33 cellular contexts compared by ENCODE assay signal in genomic region chr6:85425997-85426396, GRCh38. TPM values are rescaled to one million over a fixed set of nuclear protein-coding genes. Genes with fewer than 3 reads are reported as not detected.
DNase-seq lines count a peak whose midpoint lies in the region; ATAC-seq, FAIRE-seq and TF ChIP-seq lines count a peak whose summit lies in the region.
"Had no signal": no experiment of that assay in that cellular context is flagged by ENCODE, and none has a peak within 500 bp of the region (broad histone marks: within the 10 kb centered on the region; RNA-seq: fewer than 3 reads in every experiment).

No MANE protein-coding gene starts in this region.

- no peak for FAIRE-seq in K562 (lab: Jason Lieb, UNC)
- FAIRE-seq: A204.1, A549, D721Med had no signal

- no peak for ATAC-seq in HCT116
- ATAC-seq in K562 = no peak
- ATAC-seq: A549; CD8-positive, alpha-beta T cell had no signal

- H4K20me1 ChIP-seq in HCT116 (ENCODE audit: insufficient read depth) = no peaks in the 10 kb centered on the region
- no peaks in the 10 kb centered on the region for H4K20me1 ChIP-seq in K562 (replicated peaks; ENCODE audit: control insufficient read depth, insufficient read depth, low read length)
- H4K20me1 ChIP-seq in SK-N-SH (ENCODE audit: insufficient read depth) = no peaks in the 10 kb centered on the region
- H4K20me1 ChIP-seq: BLaER1; BLaER1 treated with 17β-estradiol and CSF1 and Interleukin-3, amounts not matched to agents 10 nM and 100 nM had no signal

- H3K9me3 ChIP-seq in HCT116 (ENCODE audit: control insufficient read depth in 1 of 2, insufficient read depth in 1 of 2, low read depth in 1 of 2, low read length in 2 of 2) (peaks cover 6 to 9% of the 10 kb centered on the region in 2 experiments; a peak in 1 of 4 replicates), HEK293 (ENCODE audit: control insufficient read depth, insufficient read depth, low read depth, low read length) (no peaks in the 10 kb centered on the region), K562 (replicated peaks; ENCODE audit: control insufficient read depth, insufficient read depth, low read depth, low read length) (no peaks in the 10 kb centered on the region), SK-N-SH (peaks cover 4% of the 10 kb centered on the region; the same call in 1 of the 2 replicates)
- H3K9me3 ChIP-seq: Caco-2 had no signal

- no peaks in the 10 kb centered on the region for H3K9me1 ChIP-seq in K562 (ENCODE audit: control insufficient read depth, insufficient read depth, low read length)

- TF ChIP-seq POLR2A in HCT116 (IDR thresholded peaks at IDR 0.05; ENCODE audit: borderline replicate concordance, extremely low read depth, insufficient read depth, insufficient read length) = no peak
- TF ChIP-seq POLR2A in K562 (conservative IDR thresholded peaks at IDR 0.05) = no peak

- TF ChIP-seq EP300 in K562 (IDR thresholded peaks at IDR 0.05; ENCODE audit: low read length) (no peak), SK-N-SH (IDR thresholded peaks at IDR 0.05; ENCODE audit: borderline replicate concordance in 1 of 2, low read depth in 1 of 2, low read length in 1 of 2) (no peak)

- TF ChIP-seq RAD21 in HCT116 (IDR thresholded peaks at IDR 0.05; ENCODE audit: low read depth) (no peak), K562 (CRISPR knock-in tag; conservative IDR thresholded peaks at IDR 0.05 in 1 of 2, IDR thresholded peaks at IDR 0.05 in 1 of 2) (no peak), SK-N-SH (IDR thresholded peaks at IDR 0.05; ENCODE audit: low read length) (no peak)

- BruUV-seq in HCT116 (replicated peaks; lab: Mats Ljungman, UMichigan) (no TSS peak), K562 (replicated peaks; lab: Mats Ljungman, UMichigan) (no TSS peak)

- POLR2A ChIA-PET in HCT116 (lab: Charles Lee) (no interaction called here), HEK293 (lab: Yijun Ruan, JAX) (no interaction called here), K562 (lab: Yijun Ruan, JAX) (no interaction called here), SK-N-SH (lab: Yijun Ruan, JAX) (no interaction called here), RWPE1 (lab: Yijun Ruan, JAX; ENCODE audit: low non-redundant PET) (no interaction called here)

- H3K27me3 ChIP-seq in HCT116 (ENCODE audit: insufficient read depth, low read length) = no peaks in the 10 kb centered on the region
- H3K27me3 ChIP-seq in K562 (ENCODE audit: control insufficient read depth in 2 of 2, insufficient read depth in 2 of 2, low read length in 2 of 2) = no peaks in the 10 kb centered on the region
- H3K27me3 ChIP-seq in SK-N-SH (ENCODE audit: insufficient read depth) = no peaks in the 10 kb centered on the region
- H3K27me3 ChIP-seq: BE2C; BLaER1; BLaER1 treated with 17β-estradiol and CSF1 and Interleukin-3, amounts not matched to agents 10 nM and 100 nM had no signal

- H3K27ac ChIP-seq in HCT116 (ENCODE audit: low read depth, low read length) (no peak overlapping the region), HEK293 (ENCODE audit: extremely low read depth, low read depth, low read length) (no peak overlapping the region), K562 (ENCODE audit: extremely low read depth, low read depth, low read length) (no peak overlapping the region), SK-N-SH (ENCODE audit: low read depth in 2 of 2, low read length in 1 of 2) (no peak overlapping the region), RWPE1 (no peak overlapping the region)
- H3K27ac ChIP-seq: 22Rv1; A549; BLaER1; BLaER1 treated with 17β-estradiol and CSF1 and Interleukin-3, amounts not matched to agents 10 nM and 100 nM; C4-2B had no signal

- TF ChIP-seq CTCF in HCT116 (IDR thresholded peaks at IDR 0.05 in 2 of 3, conservative IDR thresholded peaks at IDR 0.05 in 1 of 3; ENCODE audit: borderline replicate concordance in 1 of 3, insufficient read depth in 1 of 3, low read depth in 2 of 3, low read length in 2 of 3) (no peak), HEK293 (tag by site-specific recombination; IDR thresholded peaks at IDR 0.05) (no peak), K562 (IDR thresholded peaks at IDR 0.05 in 2 of 3, conservative IDR thresholded peaks at IDR 0.05 in 1 of 3; ENCODE audit: insufficient read depth in 2 of 3, low read depth in 1 of 3, low read length in 3 of 3) (no peak), SK-N-SH (IDR thresholded peaks at IDR 0.05) (no peak), RWPE1 (conservative IDR thresholded peaks at IDR 0.05; ENCODE audit: low read depth) (no peak)

- no peaks in the 10 kb centered on the region; a peak in 1 of 4 replicates for H3K36me3 ChIP-seq in HCT116 (ENCODE audit: control insufficient read depth in 1 of 2, insufficient read depth in 2 of 2, low read length in 2 of 2)
- H3K36me3 ChIP-seq in HEK293 (ENCODE audit: control insufficient read depth in 2 of 2, insufficient read depth in 1 of 2, low read length in 2 of 2) = no peaks in the 10 kb centered on the region
- H3K36me3 ChIP-seq in K562 (ENCODE audit: control insufficient read depth, insufficient read depth, low read length) = no peaks in the 10 kb centered on the region
- no peaks in the 10 kb centered on the region for H3K36me3 ChIP-seq in SK-N-SH (replicated peaks in 1 of 2; ENCODE audit: control insufficient read depth in 1 of 2, insufficient read depth in 2 of 2, low read length in 1 of 2)
- H3K36me3 ChIP-seq: BE2C; BLaER1; BLaER1 treated with 17β-estradiol and CSF1 and Interleukin-3, amounts not matched to agents 10 nM and 100 nM had no signal

- H3K79me2 ChIP-seq in HCT116 (ENCODE audit: insufficient read depth, low read length) (no peaks in the 10 kb centered on the region), K562 (ENCODE audit: control insufficient read depth, insufficient read depth, low read length) (no peaks in the 10 kb centered on the region), SK-N-SH (ENCODE audit: insufficient read depth) (no peaks in the 10 kb centered on the region)

- CTCF ChIA-PET in HCT116 (lab: Charles Lee) (no interaction called here), HEK293 (lab: Yijun Ruan, JAX) (no interaction called here), K562 (lab: Yijun Ruan, JAX; ENCODE audit: low intra/inter-chr PET ratio) (no interaction called here), SK-N-SH (lab: Yijun Ruan, JAX) (no interaction called here), RWPE1 (lab: Yijun Ruan, JAX) (no interaction called here)

- DNase-seq in HCT116 (ENCODE audit: low read depth, low spot score) (no peak), K562 (ENCODE audit: extremely low read depth in 1 of 4, low spot score in 3 of 4) (no peak), SK-N-SH (no peak), RWPE1 (ENCODE audit: low spot score) (no peak)
- no peak for DNase-seq in activated CD4-positive, CD25-positive, alpha-beta regulatory T cell (lab: John Stamatoyannopoulos, UW)
- DNase-seq: 8988T; ACHN; AML-193; BE2C; C1 segment of cervical spinal cord; Caco-2; Calu3; CD4-positive, alpha-beta memory T cell; CD4-positive, alpha-beta T cell; CD4-positive, CD25-positive, alpha-beta regulatory T cell; CD8-positive, alpha-beta memory T cell; CD8-positive, alpha-beta T cell; COR-L47; DMS 273 treated with DMSO at 0.1 percent for 48 hours; DMS153; DMS53; DMS79; DMS79 treated with DMSO at 0.1 percent for 48 hours; DND-41; EL had no signal

- RAD21 ChIA-PET in HCT116 (lab: Charles Lee; ENCODE audit: low non-redundant PET in 1 of 2, low total read pairs in 2 of 2, uncharacterized antibody in 2 of 2, unreplicated experiment in 2 of 2) = no interaction called here

- H3K4me2 ChIP-seq in HCT116 (ENCODE audit: low read length) (no peak overlapping the region), K562 (ENCODE audit: insufficient read depth, low read length) (no peak overlapping the region), SK-N-SH (no peak overlapping the region)
- H3K4me2 ChIP-seq: A549; BLaER1; BLaER1 treated with 17β-estradiol and CSF1 and Interleukin-3, amounts not matched to agents 10 nM and 100 nM had no signal

- intact Hi-C loops in HCT116 (cut with micrococcal nuclease) (no loop called here), K562 (cut with micrococcal nuclease) (no loop called here)

- in situ Hi-C loops in K562 (cut with MboI) = no loop called here

- H3F3A ChIP-seq in SK-N-SH (replicated peaks; ENCODE audit: insufficient read depth) = peaks cover 23% of the 10 kb centered on the region

- H3K9me2 ChIP-seq in HCT116 (ENCODE audit: insufficient read depth) (no peaks in the 10 kb centered on the region), SK-N-SH (no peaks in the 10 kb centered on the region)

- no peaks in the 10 kb centered on the region for H3K4me1 ChIP-seq in HCT116 (ENCODE audit: control insufficient read depth in 1 of 2, insufficient read depth in 2 of 2, low read length in 2 of 2)
- no peaks in the 10 kb centered on the region for H3K4me1 ChIP-seq in HEK293 (ENCODE audit: control insufficient read depth, insufficient read depth, low read length)
- H3K4me1 ChIP-seq in K562 (replicated peaks in 1 of 2; ENCODE audit: control insufficient read depth in 2 of 2, insufficient read depth in 2 of 2, low read length in 2 of 2) = no peaks in the 10 kb centered on the region
- no peaks in the 10 kb centered on the region; a peak in 2 of 4 replicates for H3K4me1 ChIP-seq in SK-N-SH (ENCODE audit: control insufficient read depth in 1 of 2, insufficient read depth in 2 of 2, low read depth in 1 of 2, low read length in 1 of 2)
- H3K4me1 ChIP-seq: BE2C; BLaER1; BLaER1 treated with 17β-estradiol and CSF1 and Interleukin-3, amounts not matched to agents 10 nM and 100 nM; Caco-2 had no signal

- no peak overlapping the region for H3K9ac ChIP-seq in HCT116 (ENCODE audit: low read length)
- no peak overlapping the region for H3K9ac ChIP-seq in K562 (ENCODE audit: insufficient read depth in 1 of 2, low read depth in 2 of 2, low read length in 2 of 2)
- no peak overlapping the region for H3K9ac ChIP-seq in SK-N-SH
- H3K9ac ChIP-seq: BLaER1; BLaER1 treated with 17β-estradiol and CSF1 and Interleukin-3, amounts not matched to agents 10 nM and 100 nM had no signal

- H3K4me3 ChIP-seq in HCT116 (replicated peaks in 1 of 2; ENCODE audit: low read depth in 1 of 2, low read length in 2 of 2) = no peak overlapping the region
- no peak overlapping the region for H3K4me3 ChIP-seq in HEK293 (ENCODE audit: low read depth, low read length)
- no peak overlapping the region for H3K4me3 ChIP-seq in K562
- H3K4me3 ChIP-seq in SK-N-SH (ENCODE audit: low read depth in 2 of 2, low read length in 1 of 2) = no peak overlapping the region
- H3K4me3 ChIP-seq: A549; BLaER1; BLaER1 treated with 17β-estradiol and CSF1 and Interleukin-3, amounts not matched to agents 10 nM and 100 nM had no signal

- 11% methylated on average over 4 of the region's 4 CpGs for WGBS in K562 (ENCODE audit: insufficient coverage, low coverage, missing lambda C conversion rate)
- 76% methylated on average over 4 of the region's 4 CpGs for WGBS in SK-N-SH (ENCODE audit: low lambda C conversion rate)

- H2AFZ ChIP-seq in HCT116 (ENCODE audit: low read depth, low read length, poor library complexity, severe bottlenecking) (no peak overlapping the region), K562 (ENCODE audit: low read depth, low read length) (no peak overlapping the region), SK-N-SH (ENCODE audit: low read depth) (no peak overlapping the region)

RNA-seq across cellular contexts. Expression of gene NT5E, which starts 23.9 kb away (rescaled TPM):
- 68.2 TPM for total RNA-seq in HCT116 (2021; ENCODE audit: unreplicated experiment)
- 86.0 and 100 TPM in 2 replicates for polyA plus RNA-seq in HCT116 (2012)
- not detected in 2 replicates for total RNA-seq in K562 (2011; cell fraction: chromatin; rRNA removed; ENCODE audit: low replicate concordance)
- not detected in 2 replicates for total RNA-seq in K562 (2011; cell fraction: nucleolus; rRNA removed)
- total RNA-seq in K562 (2011; cell fraction: nucleoplasm; rRNA removed) = not detected in 2 replicates
- not detected in 2 replicates for total RNA-seq in K562 (2014; rRNA removed)
- not detected in 2 replicates for total RNA-seq in K562 (2014; rRNA removed; fragmentation: Illumina TruSeq; extraction: Trizol)
- total RNA-seq in K562 (2015; rRNA removed; fragmentation: Illumina TruSeq; extraction: Trizol) = not detected in 2 replicates
- 0.13 and 0.25 TPM in 2 replicates for total RNA-seq in K562 (2021)
- polyA plus RNA-seq in K562 (2011; rRNA removed) = 0.01 TPM in 1 of 2 replicates, not detected in the other
- not detected in 2 replicates for polyA plus RNA-seq in K562 (2011; cell fraction: cytosol; rRNA removed)
- not detected in 2 replicates for polyA plus RNA-seq in K562 (2011; cell fraction: nucleus; rRNA removed)
- 0.12 TPM in 1 of 2 replicates, not detected in the other for polyA plus RNA-seq in K562 (2012)
- polyA plus RNA-seq in K562 (2014; fragmentation: Illumina TruSeq; extraction: Trizol) = not detected in 2 replicates
- not detected for polyA plus RNA-seq in K562 (2014; fragmentation: Nextera tagmentation; extraction: Ambion mirVana)
- not detected in 2 replicates for polyA plus RNA-seq in K562 (2014; rRNA removed)
- not detected in 2 replicates for polyA minus RNA-seq in K562 (2011; rRNA and poly(A)+ RNA removed)
- polyA minus RNA-seq in K562 (2011; cell fraction: cytosol; rRNA and poly(A)+ RNA removed) = not detected in 2 replicates
- polyA minus RNA-seq in K562 (2011; cell fraction: nucleus; rRNA and poly(A)+ RNA removed) = not detected in 2 replicates
- 443 and 528 TPM in 2 replicates for polyA plus RNA-seq in SK-N-SH (2012; rRNA removed)
- 569 and 615 TPM in 2 replicates for polyA plus RNA-seq in SK-N-SH (2012; cell fraction: cytosol; rRNA removed)
- polyA plus RNA-seq in SK-N-SH (2012; cell fraction: nucleus; rRNA removed) = 256 and 330 TPM in 2 replicates

Comparison
In these comparisons a context has a peak if more than half of its experiments do, and no peak if none do; other contexts are left out.
1. RNA of gene NT5E, which starts 23.9 kb away (total RNA-seq): 68.2 TPM in HCT116 (single experiment); 0.13 to 0.25 TPM in K562; every median in the first group is over 10 times any median in the second.